ENCODE assay signal across 24 cellular contexts in the genomic region with DNA sequence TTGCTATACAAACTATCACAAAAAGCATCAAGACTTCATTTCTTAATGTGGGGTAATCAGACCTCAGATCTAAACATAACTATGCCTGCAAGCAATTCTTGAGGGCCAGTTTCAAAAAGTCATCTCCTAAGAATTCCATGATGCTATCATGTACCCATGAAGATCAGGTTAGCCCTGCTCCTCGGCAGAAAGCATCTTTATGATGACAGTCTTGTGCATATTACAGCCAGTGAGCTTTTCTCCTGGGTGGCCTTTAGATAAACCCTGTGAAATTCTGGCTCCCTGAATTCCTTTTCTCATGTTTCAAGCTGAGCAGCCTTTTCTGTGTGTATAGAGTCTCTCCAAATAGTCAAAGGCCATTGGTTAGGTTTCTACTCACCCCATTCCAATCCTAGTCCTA.
DNase-seq lines count a peak whose midpoint lies in the region; ATAC-seq and TF ChIP-seq lines count a peak whose summit lies in the region.
"Had no signal": no experiment of that assay in that cellular context is flagged by ENCODE, and none has a peak within 500 bp of the region (broad histone marks: within the 10 kb centered on the region; RNA-seq: fewer than 3 reads in every experiment).

No MANE protein-coding gene starts in this region.

- intact Hi-C loops in sigmoid colon (cut with DNase I) = loop anchor here (5.0 to 10.0 kb wide), 2 partner anchors 53 to 995 kb away; no protein-coding TSS in a partner anchor

- no peak for ATAC-seq in GM18861 (IDR thresholded peaks at IDR 0.05; ENCODE audit: unreplicated experiment)
- ATAC-seq: effector memory CD8-positive, alpha-beta T cell; natural killer cell treated with Interleukin-12 subunit alpha and Interleukin-12 subunit beta and Interleukin-15 and Interleukin-18, amount 100 ng/mL, for 72 hours had no signal

- H3K4me1 ChIP-seq in SJSA1 (replicated peaks) = peaks cover 70% of the 10 kb centered on the region
- H3K4me1 ChIP-seq in sigmoid colon = peaks cover 0 to 74% (median 59%) of the 10 kb centered on the region in 4 donors
- no peaks in the 10 kb centered on the region for H3K4me1 ChIP-seq in Peyer's patch

- no peak for TF ChIP-seq EP300 in sigmoid colon (IDR thresholded peaks at IDR 0.05)

- no peaks in the 10 kb centered on the region for H3K36me3 ChIP-seq in SJSA1
- no peaks in the 10 kb centered on the region for H3K36me3 ChIP-seq in sigmoid colon
- H3K36me3 ChIP-seq in Peyer's patch = no peaks in the 10 kb centered on the region

- H3K27ac ChIP-seq in SJSA1 (peak overlapping the region; percentile 85), sigmoid colon (peak overlapping the region in 3 of 4 donors; percentile 69 to 80 (median 80)), Peyer's patch (no peak overlapping the region)
- H3K27ac ChIP-seq: hepatocyte had no signal

- H3K27me3 ChIP-seq in SJSA1 (replicated peaks) (no peaks in the 10 kb centered on the region), sigmoid colon (no peaks in the 10 kb centered on the region), Peyer's patch (no peaks in the 10 kb centered on the region)
- H3K27me3 ChIP-seq: hepatocyte had no signal

- H3K9me3 ChIP-seq in SJSA1 (replicated peaks) (no peaks in the 10 kb centered on the region), sigmoid colon (no peaks in the 10 kb centered on the region), Peyer's patch (no peaks in the 10 kb centered on the region)

- TF ChIP-seq CTCF in foreskin fibroblast (IDR thresholded peaks at IDR 0.05; ENCODE audit: low read depth, low read length) = no peak
- TF ChIP-seq CTCF in sigmoid colon (IDR thresholded peaks at IDR 0.05) = no peak
- TF ChIP-seq CTCF in Peyer's patch (IDR thresholded peaks at IDR 0.05) = no peak

- 32 to 57% methylated on average over 1 of the region's 1 CpG for WGBS in sigmoid colon, 2 donors

- TF ChIP-seq POLR2A in sigmoid colon (IDR thresholded peaks at IDR 0.05) = no peak
- no peak for TF ChIP-seq POLR2A in Peyer's patch (IDR thresholded peaks at IDR 0.05)

- H3K4me3 ChIP-seq in SJSA1 = no peak overlapping the region
- no peak overlapping the region for H3K4me3 ChIP-seq in foreskin fibroblast (ENCODE audit: low read depth in 1 of 2, low read length in 2 of 2)
- H3K4me3 ChIP-seq in sigmoid colon = no peak overlapping the region
- no peak overlapping the region for H3K4me3 ChIP-seq in Peyer's patch
- H3K4me3 ChIP-seq: GM23338, hepatocyte had no signal

- DNase-seq in EH (ENCODE audit: low read depth) (peak; percentile 55), SJSA1 (ENCODE audit: low read depth in 1 of 2, low spot score in 2 of 2) (peak; percentile 89 to 96), foreskin fibroblast (peak; percentile 2 to 4), sigmoid colon (no peak), amygdala (lab: John Stamatoyannopoulos, UW) (no peak), Peyer's patch (no peak), A172 (ENCODE audit: low spot score) (no peak)
- DNase-seq: activated CD4-positive, alpha-beta T cell treated with anti-CD3 and anti-CD28 coated beads, Interleukin-2, amount 50 U/mL, for 48 hours; activated naive CD4-positive, alpha-beta T cell; activated T-cell treated with anti-CD3 and anti-CD28 coated beads for 4 hours; anterior cingulate cortex; cerebellar nuclear complex; effector memory CD8-positive, alpha-beta T cell; Kasumi-1; NCI-H2107; NCI-H524 treated with DMSO at 0.1 percent for 48 hours; posterior cingulate gyrus; SHP77; stimulated activated CD4-positive, alpha-beta T cell treated with anti-CD3 and anti-CD28 coated beads, Interleukin-2, amount 100 ng/mL, for 48 hours; T-helper 2 cell had no signal

Comparison
In these comparisons a context has a peak if more than half of its experiments do, and no peak if none do; other contexts are left out.
1. DNase-seq: peak in EH (single experiment), SJSA1 (2 of 2) and foreskin fibroblast (2 of 2); none in sigmoid colon (single experiment), amygdala (0 of 56), Peyer's patch (0 of 3) and A172 (single experiment).
2. H3K27ac ChIP-seq: peak in SJSA1 (single experiment) and sigmoid colon (3 of 4); none in Peyer's patch (0 of 4).